10 cellular contexts compared by ENCODE assay signal in the genomic region with DNA sequence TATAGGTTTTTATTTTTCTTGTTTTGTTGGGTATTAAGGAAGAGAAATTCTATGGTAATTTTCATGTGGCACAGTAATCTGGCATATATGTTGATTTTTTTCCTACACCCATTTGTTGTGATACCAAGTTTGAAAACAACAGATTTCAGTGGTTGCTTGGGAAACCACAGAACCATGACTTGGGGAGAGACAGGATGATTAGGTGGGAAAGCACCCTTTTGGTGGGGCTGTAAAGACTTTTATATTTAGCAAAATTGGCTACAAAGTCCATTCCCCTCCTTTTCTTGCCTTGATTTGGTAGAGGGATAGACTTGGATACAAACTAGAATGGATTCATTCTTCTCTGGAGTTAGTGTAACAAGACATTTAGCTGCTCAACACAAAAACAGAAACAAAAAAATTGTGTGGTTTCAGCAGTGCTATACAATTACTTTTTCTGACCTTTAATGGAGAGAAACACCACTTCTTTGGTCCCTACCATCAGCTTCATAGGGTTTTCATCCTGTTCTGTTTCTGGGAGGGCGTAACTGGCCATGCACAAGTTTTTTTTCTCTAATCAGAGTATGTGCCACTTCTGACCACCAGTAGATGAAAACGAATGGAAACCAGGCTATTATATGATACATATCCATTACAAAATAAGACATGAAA. TPM values are rescaled to one million over a fixed set of nuclear protein-coding genes. Genes with fewer than 3 reads are reported as not detected.
DNase-seq lines count a peak whose midpoint lies in the region; ATAC-seq, FAIRE-seq and TF ChIP-seq lines count a peak whose summit lies in the region.
"Had no signal": no experiment of that assay in that cellular context is flagged by ENCODE, and none has a peak within 500 bp of the region (broad histone marks: within the 10 kb centered on the region; RNA-seq: fewer than 3 reads in every experiment).

No MANE protein-coding gene starts in this region.

- no peaks in the 10 kb centered on the region for H3K79me2 ChIP-seq in HepG2 (ENCODE audit: insufficient read depth, low read length)

- H3K27me3 Mint-ChIP-seq in activated naive CD8-positive, alpha-beta T cell treated with anti-CD3 and anti-CD28 coated beads, Interleukin-2, amount 50 U/mL, for 24 hours, result no peaks in the 10 kb centered on the region

- CTCF ChIA-PET in HepG2 (lab: Yijun Ruan, JAX; ENCODE audit: low intra/inter-chr PET ratio, low total read pairs), result no interaction called here

- no peak for DNase-seq in activated naive CD8-positive, alpha-beta T cell treated with anti-CD3 and anti-CD28 coated beads, Interleukin-2, amount 50 U/mL, for 24 hours
- DNase-seq in HepG2 (ENCODE audit: low spot score) (no peak), NCI-H146 (lab: John Stamatoyannopoulos, UW) (no peak), NCI-H2196 treated with DMSO at 0.1 percent for 48 hours (lab: John Stamatoyannopoulos, UW; ENCODE audit: unreplicated experiment) (no peak), SKM-1 treated with dmso at 0.1 percent for 144 hours (lab: John Stamatoyannopoulos, UW; ENCODE audit: unreplicated experiment) (no peak)
- DNase-seq: EL had no signal

- H3K4me3 Mint-ChIP-seq in activated naive CD8-positive, alpha-beta T cell treated with anti-CD3 and anti-CD28 coated beads, Interleukin-2, amount 50 U/mL, for 24 hours, result peak overlapping the region; percentile 57

- WGBS in HepG2 (ENCODE audit: low lambda C conversion rate), result 6% methylated on average over 2 of the region's 2 CpGs

- H3K4me3 ChIP-seq in HepG2 (replicated peaks in 1 of 3; ENCODE audit: insufficient read depth in 1 of 3, low read depth in 2 of 3, low read length in 3 of 3), result no peak overlapping the region

- FAIRE-seq in HepG2 (lab: Jason Lieb, UNC), result no peak

- no peaks in the 10 kb centered on the region for H3K9me3 ChIP-seq in HepG2 (ENCODE audit: low read length)

- H3K27me3 ChIP-seq in HepG2 (ENCODE audit: control insufficient read depth in 1 of 2, insufficient read depth in 2 of 2, low read length in 2 of 2), result peaks cover 0 to 14% of the 10 kb centered on the region in 2 experiments; a peak in 2 of 5 replicates

- no peak for TF ChIP-seq RAD21 in HepG2 (CRISPR knock-in tag; IDR thresholded peaks at IDR 0.05)

- no peaks in the 10 kb centered on the region for H3K4me1 ChIP-seq in HepG2 (ENCODE audit: insufficient read depth, low read length)

- in situ Hi-C loops in HepG2 (cut with HindIII; ENCODE audit: extremely low pct_ligation_motif_present, low pct_unique_long_range_greater_than_20kb), result no loop called here

- H3K36me3 Mint-ChIP-seq in activated naive CD8-positive, alpha-beta T cell treated with anti-CD3 and anti-CD28 coated beads, Interleukin-2, amount 50 U/mL, for 24 hours (ENCODE audit: low read depth), result peaks cover 79% of the 10 kb centered on the region

- no peak overlapping the region for H3K27ac ChIP-seq in HepG2 (ENCODE audit: extremely low read length, insufficient read depth, low read length)
- H3K27ac ChIP-seq: HL-60 had no signal

- H3K4me1 Mint-ChIP-seq in activated naive CD8-positive, alpha-beta T cell treated with anti-CD3 and anti-CD28 coated beads, Interleukin-2, amount 50 U/mL, for 24 hours, result peaks cover 89% of the 10 kb centered on the region

- no peak for TF ChIP-seq POLR2A in HepG2 (IDR thresholded peaks at IDR 0.05; ENCODE audit: insufficient read depth in 1 of 2, low read depth in 2 of 2, low read length in 2 of 2)

- BruUV-seq in HepG2 (replicated peaks; lab: Mats Ljungman, UMichigan), result no TSS peak

- H3K4me2 ChIP-seq in HepG2 (ENCODE audit: low read depth, low read length), result no peak overlapping the region

- H3K36me3 ChIP-seq in HepG2 (replicated peaks in 1 of 2; ENCODE audit: control insufficient read depth in 1 of 2, insufficient read depth in 2 of 2, low read length in 2 of 2), result no peaks in the 10 kb centered on the region

- H3K9me3 Mint-ChIP-seq in activated naive CD8-positive, alpha-beta T cell treated with anti-CD3 and anti-CD28 coated beads, Interleukin-2, amount 50 U/mL, for 24 hours, result no peaks in the 10 kb centered on the region

- H3K27ac Mint-ChIP-seq in activated naive CD8-positive, alpha-beta T cell treated with anti-CD3 and anti-CD28 coated beads, Interleukin-2, amount 50 U/mL, for 24 hours, result peak overlapping the region; percentile 98

- ATAC-seq in GM18499 (IDR thresholded peaks at IDR 0.05; ENCODE audit: insufficient read depth, unreplicated experiment), result peak; percentile 74
- peak; percentile 80 for ATAC-seq in GM19463 (IDR thresholded peaks at IDR 0.05; ENCODE audit: unreplicated experiment)
- peak; percentile 43 for ATAC-seq in HG03103 (IDR thresholded peaks at IDR 0.05; ENCODE audit: low read depth, unreplicated experiment)
- ATAC-seq in activated naive CD8-positive, alpha-beta T cell treated with anti-CD3 and anti-CD28 coated beads, Interleukin-2, amount 50 U/mL, for 24 hours, result peak; percentile 17
- no peak for ATAC-seq in HepG2

- intact Hi-C loops in HepG2 (cut with micrococcal nuclease; ENCODE audit: unreplicated experiment), result no loop called here

- TF ChIP-seq CTCF in HepG2 (CRISPR knock-in tag; IDR thresholded peaks at IDR 0.05), result no peak

- no peak overlapping the region for H2AFZ ChIP-seq in HepG2 (ENCODE audit: low read length)

- H4K20me1 ChIP-seq in HepG2 (ENCODE audit: insufficient read depth, low read length), result no peaks in the 10 kb centered on the region

- POLR2A ChIA-PET in HepG2 (lab: Yijun Ruan, JAX), result no interaction called here

- TF ChIP-seq EP300 in HepG2 (IDR thresholded peaks at IDR 0.05; ENCODE audit: low read depth in 2 of 2, low read length in 2 of 2) (no peak), HepG2 (CRISPR knock-in tag; IDR thresholded peaks at IDR 0.05; ENCODE audit: borderline replicate concordance) (no peak)

- H3K9ac ChIP-seq in HepG2 (ENCODE audit: insufficient read depth, low read depth, low read length), result no peak overlapping the region

TF ChIP-seq in HepG2, 621 proteins besides CTCF, POLR2A, EP300 and RAD21 (continues in another document):
- TF ChIP-seq MYC (CRISPR knock-in tag; IDR thresholded peaks at IDR 0.05; ENCODE audit: borderline replicate concordance) (no peak), BCL6 (CRISPR knock-in tag; IDR thresholded peaks at IDR 0.05) (no peak)
- TF ChIP-seq, protein P1, sequence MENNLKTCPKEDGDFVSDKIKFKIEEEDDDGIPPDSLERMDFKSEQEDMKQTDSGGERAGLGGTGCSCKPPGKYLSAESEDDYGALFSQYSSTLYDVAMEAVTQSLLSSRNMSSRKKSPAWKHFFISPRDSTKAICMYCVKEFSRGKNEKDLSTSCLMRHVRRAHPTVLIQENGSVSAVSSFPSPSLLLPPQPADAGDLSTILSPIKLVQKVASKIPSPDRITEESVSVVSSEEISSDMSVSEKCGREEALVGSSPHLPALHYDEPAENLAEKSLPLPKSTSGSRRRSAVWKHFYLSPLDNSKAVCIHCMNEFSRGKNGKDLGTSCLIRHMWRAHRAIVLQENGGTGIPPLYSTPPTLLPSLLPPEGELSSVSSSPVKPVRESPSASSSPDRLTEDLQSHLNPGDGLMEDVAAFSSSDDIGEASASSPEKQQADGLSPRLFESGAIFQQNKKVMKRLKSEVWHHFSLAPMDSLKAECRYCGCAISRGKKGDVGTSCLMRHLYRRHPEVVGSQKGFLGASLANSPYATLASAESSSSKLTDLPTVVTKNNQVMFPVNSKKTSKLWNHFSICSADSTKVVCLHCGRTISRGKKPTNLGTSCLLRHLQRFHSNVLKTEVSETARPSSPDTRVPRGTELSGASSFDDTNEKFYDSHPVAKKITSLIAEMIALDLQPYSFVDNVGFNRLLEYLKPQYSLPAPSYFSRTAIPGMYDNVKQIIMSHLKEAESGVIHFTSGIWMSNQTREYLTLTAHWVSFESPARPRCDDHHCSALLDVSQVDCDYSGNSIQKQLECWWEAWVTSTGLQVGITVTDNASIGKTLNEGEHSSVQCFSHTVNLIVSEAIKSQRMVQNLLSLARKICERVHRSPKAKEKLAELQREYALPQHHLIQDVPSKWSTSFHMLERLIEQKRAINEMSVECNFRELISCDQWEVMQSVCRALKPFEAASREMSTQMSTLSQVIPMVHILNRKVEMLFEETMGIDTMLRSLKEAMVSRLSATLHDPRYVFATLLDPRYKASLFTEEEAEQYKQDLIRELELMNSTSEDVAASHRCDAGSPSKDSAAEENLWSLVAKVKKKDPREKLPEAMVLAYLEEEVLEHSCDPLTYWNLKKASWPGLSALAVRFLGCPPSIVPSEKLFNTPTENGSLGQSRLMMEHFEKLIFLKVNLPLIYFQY (CRISPR knock-in tag; IDR thresholded peaks at IDR 0.05; ENCODE audit: borderline replicate concordance), result no peak

RNA-seq across cellular contexts. Expression of gene FIGNL1, which starts 52.7 kb away (rescaled TPM):
- 20.9 and 28.0 TPM in 2 replicates for total RNA-seq in HepG2 (2016; rRNA removed; fragmentation: Illumina TruSeq; extraction: Trizol)
- total RNA-seq in HepG2 (2016; cell fraction: cytosol; rRNA removed; fragmentation: Illumina TruSeq; extraction: Trizol; ENCODE audit: low read depth), result 2.0 and 2.4 TPM in 2 replicates
- total RNA-seq in HepG2 (2016; cell fraction: insoluble cytoplasmic fraction; rRNA removed; fragmentation: Illumina TruSeq; extraction: Trizol), result 17.5 and 28.7 TPM in 2 replicates
- 5.7 and 6.4 TPM in 2 replicates for total RNA-seq in HepG2 (2016; cell fraction: membrane; rRNA removed; fragmentation: Illumina TruSeq; extraction: Trizol)
- total RNA-seq in HepG2 (2016; cell fraction: nucleus; rRNA removed; fragmentation: Illumina TruSeq; extraction: Trizol), result 15.1 and 16.9 TPM in 2 replicates
- 4.0 and 6.3 TPM in 2 replicates for polyA plus RNA-seq in HepG2 (2011; rRNA removed)
- polyA plus RNA-seq in HepG2 (2011; cell fraction: cytosol; rRNA removed), result 1.3 and 1.5 TPM in 2 replicates
- polyA plus RNA-seq in HepG2 (2011; cell fraction: nucleus; rRNA removed), result 2.8 and 3.7 TPM in 2 replicates
- 3.2 and 5.2 TPM in 2 replicates for polyA plus RNA-seq in HepG2 (2012)
- polyA plus RNA-seq in HepG2 (2016; cell fraction: cytosol; fragmentation: Illumina TruSeq; extraction: Trizol; ENCODE audit: low read depth), result 0.41 and 0.53 TPM in 2 replicates
- 17.2 and 19.0 TPM in 2 replicates for polyA plus RNA-seq in HepG2 (2016; cell fraction: insoluble cytoplasmic fraction; fragmentation: Illumina TruSeq; extraction: Trizol; ENCODE audit: low read depth)
- polyA plus RNA-seq in HepG2 (2016; cell fraction: membrane; fragmentation: Illumina TruSeq; extraction: Trizol; ENCODE audit: low read depth), result 1.4 and 1.5 TPM in 2 replicates
- polyA plus RNA-seq in HepG2 (2016; cell fraction: nucleus; fragmentation: Illumina TruSeq; extraction: Trizol; ENCODE audit: insufficient read depth, low read depth), result 15.8 and 16.9 TPM in 2 replicates
- polyA minus RNA-seq in HepG2 (2011; rRNA and poly(A)+ RNA removed; ENCODE audit: low replicate concordance), result 8.0 and 34.7 TPM in 2 replicates
- polyA minus RNA-seq in HepG2 (2011; cell fraction: cytosol; rRNA and poly(A)+ RNA removed), result 2.7 and 7.0 TPM in 2 replicates
- 13.6 and 16.1 TPM in 2 replicates for polyA minus RNA-seq in HepG2 (2011; cell fraction: nucleus; rRNA and poly(A)+ RNA removed)
